Comparison of ENCODE assay signal across 20 cellular contexts in the genomic region with DNA sequence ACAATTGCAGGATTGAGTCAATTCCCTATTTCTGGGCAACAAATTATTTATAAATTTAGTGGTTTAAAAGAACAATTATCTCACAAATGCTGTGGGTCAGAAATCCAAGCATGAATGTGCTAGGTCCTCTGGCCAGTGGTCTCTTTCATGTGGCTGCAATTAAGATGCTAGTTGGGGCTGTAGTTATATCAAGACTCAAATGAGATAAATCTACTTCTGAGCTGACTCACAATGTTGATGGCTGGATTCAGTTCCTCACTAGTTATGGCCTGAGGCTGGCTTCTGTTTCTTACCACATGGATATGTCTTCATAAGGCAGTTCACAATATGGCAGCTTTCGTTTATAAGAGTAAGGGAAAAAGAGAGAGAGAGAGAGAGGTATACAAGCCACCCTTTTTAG.
"Had no signal": no experiment of that assay in that cellular context is flagged by ENCODE, and none has a peak within 500 bp of the region (broad histone marks: within the 10 kb centered on the region; RNA-seq: fewer than 3 reads in every experiment).

No MANE protein-coding gene starts in this region.

- H3K36me3 ChIP-seq: pancreas, suprapubic skin, thyroid gland had no signal

- DNase-seq: dermis blood vessel endothelial cell; erythroblast; foreskin melanocyte; head of caudate nucleus; kidney; mesendoderm; naive B cell; occipital lobe; pancreas; right cardiac atrium; small intestine; stimulated activated CD4-positive, alpha-beta T cell treated with anti-CD3 and anti-CD28 coated beads, Interleukin-12 subunit alpha, Interleukin-12 subunit beta, amount 100 ng/mL, for 4 hours; stimulated activated naive CD4-positive, alpha-beta T cell treated with Interleukin-2 at 50 U/mL for 16 hours; thyroid gland had no signal

- H3K4me3 Mint-ChIP-seq: naive B cell, nephron, type B pancreatic cell had no signal

- H3K27me3 Mint-ChIP-seq: naive B cell, progenitor cell of endocrine pancreas had no signal

- H3K4me1 ChIP-seq: pancreas, suprapubic skin, thyroid gland had no signal

- H3K4me1 Mint-ChIP-seq: naive B cell, nephron had no signal

- FAIRE-seq: kidney, pancreas, small intestine, urothelium cell line had no signal

- H3K27ac Mint-ChIP-seq: nephron, progenitor cell of endocrine pancreas, type B pancreatic cell had no signal

- H3K27ac ChIP-seq: hepatocyte, pancreas, suprapubic skin, thyroid gland had no signal

- ATAC-seq: pancreas, right cardiac atrium had no signal

- H3K4me2 ChIP-seq: hepatocyte had no signal

- H3K9me3 ChIP-seq: pancreas, suprapubic skin, thyroid gland had no signal

- H3K27me3 ChIP-seq: hepatocyte, pancreas, suprapubic skin, thyroid gland had no signal

- H3K9me3 Mint-ChIP-seq: nephron, type B pancreatic cell had no signal

- H3K4me3 ChIP-seq: hepatocyte, pancreas, suprapubic skin, thyroid gland had no signal

- H2AFZ ChIP-seq: hepatocyte had no signal

- H3K79me2 ChIP-seq: hepatocyte had no signal

- H3K36me3 Mint-ChIP-seq: naive B cell, type B pancreatic cell had no signal
